In genomic region chr7:70402069-70402468, GRCh38 we compare ENCODE assay signal across 31 cellular contexts.
"Had no signal": no experiment of that assay in that cellular context is flagged by ENCODE, and none has a peak within 500 bp of the region (broad histone marks: within the 10 kb centered on the region; RNA-seq: fewer than 3 reads in every experiment).

No MANE protein-coding gene starts in this region.

- DNase-seq: activated B cell treated with CpG ODN at 0.5 μM for 24 hours; activated CD4-positive, alpha-beta memory T cell treated with anti-CD3 and anti-CD28 coated beads for 36 hours; activated CD4-positive, alpha-beta T cell treated with anti-CD3 and anti-CD28 coated beads for 4 hours; activated CD4-positive, alpha-beta T cell treated with anti-CD3 and anti-CD28 coated beads, Interleukin-2, amount 10 ng/mL, durations not matched to agents 24 days and 14 days; activated CD4-positive, alpha-beta T cell treated with anti-CD3 and anti-CD28 coated beads, Interleukin-2, amount 50 U/mL, for 1 hour; activated CD4-positive, alpha-beta T cell treated with anti-CD3 and anti-CD28 coated beads, Interleukin-2, amount 50 U/mL, for 4 hours; activated CD4-positive, CD25-positive, alpha-beta regulatory T cell treated with anti-CD3 and anti-CD28 coated beads, Interleukin-2, amount 50 U/mL, for 72 hours; activated CD8-positive, alpha-beta memory T cell treated with anti-CD3 and anti-CD28 coated beads, Interleukin-2, amount 50 U/mL, for 4 hours; activated CD8-positive, alpha-beta T cell treated with anti-CD3 and anti-CD28 coated beads for 36 hours; activated effector memory CD4-positive, alpha-beta T cell treated with anti-CD3 and anti-CD28 coated beads, Interleukin-2, amount 50 U/mL, for 16 hours; activated gamma-delta T cell treated with Interleukin-2 at 50 U/mL for 16 hours; activated naive CD4-positive, alpha-beta T cell; activated naive CD4-positive, alpha-beta T cell treated with anti-CD3 and anti-CD28 coated beads for 36 hours; activated naive CD4-positive, alpha-beta T cell treated with anti-CD3 and anti-CD28 coated beads, Interleukin-2, amount 50 U/mL, for 16 hours; activated naive CD8-positive, alpha-beta T cell treated with anti-CD3 and anti-CD28 coated beads for 36 hours; activated T-cell treated with anti-CD3 and anti-CD28 coated beads for 4 hours; activated T-cell treated with anti-CD3 and anti-CD28 coated beads, Interleukin-2, amount 50 U/mL, for 1 hour; activated T-cell treated with anti-CD3 and anti-CD28 coated beads, Interleukin-2, amount 50 U/mL, for 4 hours; activated T-cell treated with anti-CD3 and anti-CD28 coated beads, Interleukin-2, amount 50 U/mL, for 72 hours; adrenal gland; amniotic stem cell; aorta; body of pancreas; brain microvascular endothelial cell; central memory CD4-positive, alpha-beta T cell; T-helper 2 cell; T-helper 9 cell had no signal

- H3K9me3 ChIP-seq: adrenal gland, body of pancreas, breast epithelium had no signal

- H3K27ac ChIP-seq: adrenal gland, body of pancreas, brain microvascular endothelial cell, breast epithelium, VCaP had no signal

- H3K4me1 ChIP-seq: adrenal gland, body of pancreas, breast epithelium had no signal

- H3K36me3 ChIP-seq: adrenal gland, brain microvascular endothelial cell, breast epithelium had no signal

- H3K4me3 ChIP-seq: adrenal gland, body of pancreas, breast epithelium had no signal

- H3K27me3 ChIP-seq: adrenal gland, body of pancreas, brain microvascular endothelial cell, breast epithelium had no signal

- ATAC-seq: activated CD8-positive, alpha-beta T cell treated with anti-CD3 and anti-CD28 coated beads for 36 hours; activated naive CD4-positive, alpha-beta T cell treated with anti-CD3 and anti-CD28 coated beads, Interleukin-2, amount 50 U/mL, for 72 hours; activated T-cell treated with anti-CD3 and anti-CD28 coated beads, Interleukin-2, amount 50 U/mL, for 4 hours; activated T-cell treated with anti-CD3 and anti-CD28 coated beads, Interleukin-2, amount 50 U/mL, for 72 hours; activated T-helper 17 cell treated with anti-CD3 and anti-CD28 coated beads, Interleukin-2, amount 50 U/mL, for 72 hours; body of pancreas had no signal
